Comparison of ENCODE assay signal across 1 cellular context in the genomic region with DNA sequence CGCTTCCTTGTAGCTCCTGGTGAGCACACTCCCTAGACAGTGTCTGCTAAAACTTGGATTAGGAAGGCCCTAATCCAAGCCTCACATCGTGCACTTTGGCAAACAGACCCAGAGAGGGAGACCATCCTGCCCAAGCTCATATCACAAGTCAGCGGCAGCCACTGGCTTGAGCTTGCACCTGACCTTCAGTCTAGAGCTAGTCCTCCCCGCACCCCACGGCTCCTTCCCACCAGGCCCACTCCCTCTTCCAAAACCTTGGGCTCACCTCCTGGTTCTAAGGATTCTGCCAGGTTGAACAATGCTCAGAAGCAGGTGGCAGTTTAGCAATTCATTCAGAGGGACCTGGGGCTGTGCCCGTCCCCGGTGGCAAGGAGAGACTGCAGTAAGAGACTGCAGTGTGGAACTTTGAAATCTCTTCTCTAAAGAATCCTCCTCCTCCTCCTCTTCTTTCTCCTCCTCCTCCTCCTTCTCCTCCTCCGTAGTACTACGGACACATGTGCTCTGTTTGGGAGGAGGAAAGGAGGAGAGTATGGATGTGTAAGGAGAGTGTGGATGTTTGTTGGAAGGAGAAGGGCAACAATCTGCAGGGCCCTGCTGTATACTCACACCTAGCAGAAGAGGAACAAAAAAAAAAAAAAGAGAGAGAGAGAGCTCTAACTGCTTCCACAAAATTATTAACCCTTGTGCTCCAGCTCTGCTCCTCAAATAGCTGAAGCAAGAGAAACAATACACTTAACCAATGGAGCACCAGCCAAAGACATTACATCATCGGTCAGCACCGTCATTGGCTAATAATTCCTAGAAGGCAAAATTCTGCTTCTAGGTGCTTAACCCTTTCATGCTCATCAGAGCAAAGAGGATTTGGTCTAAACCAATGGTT.
TF ChIP-seq lines count a peak whose summit lies in the region.

No MANE protein-coding gene starts in this region.

TF ChIP-seq in HEK293, 187 proteins besides CTCF, POLR2A, EP300 and RAD21 (continued from another document and continues in another):
- no peak; the same call in 1 of the 2 replicates for TF ChIP-seq ZNF692 (tag by site-specific recombination; IDR thresholded peaks at IDR 0.05)
- TF ChIP-seq, protein P1, sequence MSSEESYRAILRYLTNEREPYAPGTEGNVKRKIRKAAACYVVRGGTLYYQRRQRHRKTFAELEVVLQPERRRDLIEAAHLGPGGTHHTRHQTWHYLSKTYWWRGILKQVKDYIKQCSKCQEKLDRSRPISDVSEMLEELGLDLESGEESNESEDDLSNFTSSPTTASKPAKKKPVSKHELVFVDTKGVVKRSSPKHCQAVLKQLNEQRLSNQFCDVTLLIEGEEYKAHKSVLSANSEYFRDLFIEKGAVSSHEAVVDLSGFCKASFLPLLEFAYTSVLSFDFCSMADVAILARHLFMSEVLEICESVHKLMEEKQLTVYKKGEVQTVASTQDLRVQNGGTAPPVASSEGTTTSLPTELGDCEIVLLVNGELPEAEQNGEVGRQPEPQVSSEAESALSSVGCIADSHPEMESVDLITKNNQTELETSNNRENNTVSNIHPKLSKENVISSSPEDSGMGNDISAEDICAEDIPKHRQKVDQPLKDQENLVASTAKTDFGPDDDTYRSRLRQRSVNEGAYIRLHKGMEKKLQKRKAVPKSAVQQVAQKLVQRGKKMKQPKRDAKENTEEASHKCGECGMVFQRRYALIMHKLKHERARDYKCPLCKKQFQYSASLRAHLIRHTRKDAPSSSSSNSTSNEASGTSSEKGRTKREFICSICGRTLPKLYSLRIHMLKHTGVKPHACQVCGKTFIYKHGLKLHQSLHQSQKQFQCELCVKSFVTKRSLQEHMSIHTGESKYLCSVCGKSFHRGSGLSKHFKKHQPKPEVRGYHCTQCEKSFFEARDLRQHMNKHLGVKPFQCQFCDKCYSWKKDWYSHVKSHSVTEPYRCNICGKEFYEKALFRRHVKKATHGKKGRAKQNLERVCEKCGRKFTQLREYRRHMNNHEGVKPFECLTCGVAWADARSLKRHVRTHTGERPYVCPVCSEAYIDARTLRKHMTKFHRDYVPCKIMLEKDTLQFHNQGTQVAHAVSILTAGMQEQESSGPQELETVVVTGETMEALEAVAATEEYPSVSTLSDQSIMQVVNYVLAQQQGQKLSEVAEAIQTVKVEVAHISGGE (tag by site-specific recombination; conservative IDR thresholded peaks at IDR 0.05; ENCODE audit: low read depth): no peak
- peak; percentile 24; the same call in 1 of the 2 replicates for TF ChIP-seq KLF8 (tag by site-specific recombination; IDR thresholded peaks at IDR 0.05)
- TF ChIP-seq, protein P2, sequence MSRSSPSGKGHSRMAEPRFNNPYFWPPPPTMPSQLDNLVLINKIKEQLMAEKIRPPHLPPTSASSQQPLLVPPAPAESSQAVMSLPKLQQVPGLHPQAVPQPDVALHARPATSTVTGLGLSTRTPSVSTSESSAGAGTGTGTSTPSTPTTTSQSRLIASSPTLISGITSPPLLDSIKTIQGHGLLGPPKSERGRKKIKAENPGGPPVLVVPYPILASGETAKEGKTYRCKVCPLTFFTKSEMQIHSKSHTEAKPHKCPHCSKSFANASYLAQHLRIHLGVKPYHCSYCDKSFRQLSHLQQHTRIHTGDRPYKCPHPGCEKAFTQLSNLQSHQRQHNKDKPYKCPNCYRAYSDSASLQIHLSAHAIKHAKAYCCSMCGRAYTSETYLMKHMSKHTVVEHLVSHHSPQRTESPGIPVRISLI (tag by site-specific recombination; IDR thresholded peaks at IDR 0.05): peak; percentile 50; the same call in 1 of the 2 replicates
- TF ChIP-seq ZNF747 (tag by site-specific recombination; IDR thresholded peaks at IDR 0.05): no peak
- TF ChIP-seq HOXC10 (CRISPR knock-in tag; IDR thresholded peaks at IDR 0.05): no peak
- TF ChIP-seq ZNF513 (tag by site-specific recombination; IDR thresholded peaks at IDR 0.05): peak; percentile 74
- no peak for TF ChIP-seq REST (tag by site-specific recombination; IDR thresholded peaks at IDR 0.05)
- TF ChIP-seq EGR2 (tag by site-specific recombination; IDR thresholded peaks at IDR 0.05; ENCODE audit: low read depth): peak; percentile 49
- no peak for TF ChIP-seq SP7 (tag by site-specific recombination; IDR thresholded peaks at IDR 0.05)
- no peak for TF ChIP-seq ZNF623 (tag by site-specific recombination; IDR thresholded peaks at IDR 0.05)
- TF ChIP-seq ZNF76 (tag by site-specific recombination; IDR thresholded peaks at IDR 0.05; ENCODE audit: borderline replicate concordance, low read depth): no peak
- TF ChIP-seq, protein P3, sequence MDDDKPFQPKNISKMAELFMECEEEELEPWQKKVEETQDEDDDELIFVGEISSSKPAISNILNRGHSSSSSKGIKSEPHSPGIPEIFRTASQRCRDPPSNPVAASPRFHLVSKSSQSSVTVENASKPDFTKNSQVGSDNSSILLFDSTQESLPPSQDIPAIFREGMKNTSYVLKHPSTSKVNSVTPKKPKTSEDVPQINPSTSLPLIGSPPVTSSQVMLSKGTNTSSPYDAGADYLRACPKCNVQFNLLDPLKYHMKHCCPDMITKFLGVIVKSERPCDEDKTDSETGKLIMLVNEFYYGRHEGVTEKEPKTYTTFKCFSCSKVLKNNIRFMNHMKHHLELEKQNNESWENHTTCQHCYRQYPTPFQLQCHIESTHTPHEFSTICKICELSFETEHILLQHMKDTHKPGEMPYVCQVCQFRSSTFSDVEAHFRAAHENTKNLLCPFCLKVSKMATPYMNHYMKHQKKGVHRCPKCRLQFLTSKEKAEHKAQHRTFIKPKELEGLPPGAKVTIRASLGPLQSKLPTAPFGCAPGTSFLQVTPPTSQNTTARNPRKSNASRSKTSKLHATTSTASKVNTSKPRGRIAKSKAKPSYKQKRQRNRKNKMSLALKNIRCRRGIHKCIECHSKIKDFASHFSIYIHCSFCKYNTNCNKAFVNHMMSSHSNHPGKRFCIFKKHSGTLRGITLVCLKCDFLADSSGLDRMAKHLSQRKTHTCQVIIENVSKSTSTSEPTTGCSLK (tag by site-specific recombination; IDR thresholded peaks at IDR 0.05): no peak
- TF ChIP-seq SP2 (tag by site-specific recombination; IDR thresholded peaks at IDR 0.05): peak; percentile 41
- no peak for TF ChIP-seq ZNF521 (tag by site-specific recombination; IDR thresholded peaks at IDR 0.05)
- no peak for TF ChIP-seq ZNF155 (tag by site-specific recombination; IDR thresholded peaks at IDR 0.05)
- no peak for TF ChIP-seq ZNF366 (tag by site-specific recombination; conservative IDR thresholded peaks at IDR 0.05)
- no peak for TF ChIP-seq ZNF211 (tag by site-specific recombination; IDR thresholded peaks at IDR 0.05; ENCODE audit: low read depth)
- TF ChIP-seq ZNF548 (tag by site-specific recombination; IDR thresholded peaks at IDR 0.05): no peak
- TF ChIP-seq ZNF114 (tag by site-specific recombination; IDR thresholded peaks at IDR 0.05): no peak
- TF ChIP-seq BCL6B (tag by site-specific recombination; IDR thresholded peaks at IDR 0.05): peak; percentile 98
- no peak for TF ChIP-seq YY1 (tag by site-specific recombination; IDR thresholded peaks at IDR 0.05)
- peak; percentile 97 for TF ChIP-seq ATF2 (tag by site-specific recombination; IDR thresholded peaks at IDR 0.05; ENCODE audit: low read depth)
- no peak for TF ChIP-seq ZNF391 (tag by site-specific recombination; IDR thresholded peaks at IDR 0.05; ENCODE audit: borderline replicate concordance, low read depth)
- no peak for TF ChIP-seq ZNF473 (tag by site-specific recombination; IDR thresholded peaks at IDR 0.05)
- TF ChIP-seq, protein P4, sequence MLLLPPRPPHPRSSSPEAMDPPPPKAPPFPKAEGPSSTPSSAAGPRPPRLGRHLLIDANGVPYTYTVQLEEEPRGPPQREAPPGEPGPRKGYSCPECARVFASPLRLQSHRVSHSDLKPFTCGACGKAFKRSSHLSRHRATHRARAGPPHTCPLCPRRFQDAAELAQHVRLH (tag by site-specific recombination; IDR thresholded peaks at IDR 0.05): no peak
- TF ChIP-seq ZNF501 (tag by site-specific recombination; IDR thresholded peaks at IDR 0.05): no peak
- peak; percentile 36; the same call in 1 of the 2 replicates for TF ChIP-seq ZFHX2 (tag by site-specific recombination; conservative IDR thresholded peaks at IDR 0.05)
- 0 out of 2 replicates have a peak, but pooled peaks have one; percentile 18 for TF ChIP-seq ZBTB21 (tag by site-specific recombination; IDR thresholded peaks at IDR 0.05)
- no peak for TF ChIP-seq ZNF610 (tag by site-specific recombination; IDR thresholded peaks at IDR 0.05; ENCODE audit: borderline replicate concordance)
- TF ChIP-seq ZNF2 (tag by site-specific recombination; IDR thresholded peaks at IDR 0.05): no peak
- TF ChIP-seq ELK4 (IDR thresholded peaks at IDR 0.05; ENCODE audit: borderline replicate concordance, low read depth, low read length): no peak
- TF ChIP-seq ZNF184 (tag by site-specific recombination; IDR thresholded peaks at IDR 0.05): no peak
- no peak for TF ChIP-seq REPIN1 (tag by site-specific recombination; IDR thresholded peaks at IDR 0.05; ENCODE audit: low read depth)
- TF ChIP-seq ZNF121 (tag by site-specific recombination; IDR thresholded peaks at IDR 0.05): no peak
- TF ChIP-seq ZNF830 (tag by site-specific recombination; IDR thresholded peaks at IDR 0.05; ENCODE audit: low read depth): no peak
